In the genomic region with DNA sequence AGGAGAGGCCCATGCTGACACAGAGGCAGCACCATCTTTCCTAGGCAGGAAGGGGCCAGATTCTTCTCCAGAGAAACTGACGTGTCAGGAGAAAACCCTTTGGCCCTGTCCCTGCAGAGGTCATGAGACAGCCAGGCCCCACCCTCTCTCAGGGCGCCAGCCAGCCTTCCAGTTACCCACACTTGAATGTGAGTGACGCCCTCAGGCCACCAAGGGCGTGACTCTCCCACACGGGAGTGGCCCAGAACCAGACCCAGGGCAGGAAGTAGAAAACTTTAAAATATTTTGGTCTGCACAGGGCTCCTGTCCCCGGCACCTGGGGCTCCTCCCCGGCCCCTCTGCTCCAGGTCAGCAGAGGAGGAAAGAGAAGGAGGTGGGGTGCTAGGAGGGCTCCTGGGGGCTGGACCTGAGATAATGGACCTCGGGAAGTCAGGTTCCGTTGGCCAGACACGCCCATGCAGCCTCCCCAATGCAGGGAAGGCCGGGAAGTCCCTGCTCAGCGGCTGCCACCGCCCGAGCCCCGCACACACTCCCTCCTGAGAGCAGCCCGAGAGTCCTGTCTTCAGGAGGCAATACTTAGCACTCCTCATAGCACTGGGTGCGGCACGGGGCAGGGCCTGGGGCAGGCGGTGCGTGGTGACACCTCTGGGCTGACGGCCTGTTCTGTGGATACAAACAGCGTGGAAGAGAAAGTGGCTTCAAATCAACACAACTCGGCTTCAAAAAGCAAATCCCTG, we compare ENCODE assay signal across 10 cellular contexts.
A peak's percentile ranks its signal among the peaks of the same experiment; 100 is the strongest.
DNase-seq lines count a peak whose midpoint lies in the region; ATAC-seq lines count a peak whose summit lies in the region.
"Had no signal": no experiment of that assay in that cellular context is flagged by ENCODE, and none has a peak within 500 bp of the region (broad histone marks: within the 10 kb centered on the region; RNA-seq: fewer than 3 reads in every experiment).

No MANE protein-coding gene starts in this region.

- no peaks in the 10 kb centered on the region for H3K36me3 ChIP-seq in esophagus (ENCODE audit: control insufficient read depth in 2 of 2, insufficient read depth in 2 of 2, low read length in 1 of 2)
- H3K36me3 ChIP-seq in mucosa of rectum (ENCODE audit: control insufficient read depth in 2 of 2, insufficient read depth in 2 of 2, low read length in 2 of 2), result no peaks in the 10 kb centered on the region
- no peaks in the 10 kb centered on the region for H3K36me3 ChIP-seq in aorta (ENCODE audit: control insufficient read depth in 1 of 2, insufficient read depth in 2 of 2, low read length in 1 of 2)

- DNase-seq in stimulated activated naive CD8-positive, alpha-beta T cell treated with anti-CD3 and anti-CD28 coated beads, Interleukin-15, amount 100 ng/mL, for 72 hours, result no peak
- no peak for DNase-seq in stimulated activated naive CD8-positive, alpha-beta T cell treated with anti-CD3 and anti-CD28 coated beads, Interleukin-15, Interleukin-2, amounts not matched to agents 100 U/mL and 50 U/mL, for 24 hours
- peak in 1 of 2 donors; percentile 91 for DNase-seq in aorta
- no peak for DNase-seq in 8988T
- DNase-seq in dedifferentiated amniotic fluid mesenchymal stem cell (ENCODE audit: extremely low spot score), result no peak
- DNase-seq: NCI-H1417 had no signal

- peaks cover 0 to 8% of the 10 kb centered on the region in 2 donors for H3K9me3 ChIP-seq in esophagus (ENCODE audit: control insufficient read depth in 2 of 2, insufficient read depth in 1 of 2, low read depth in 1 of 2, low read length in 1 of 2)
- H3K9me3 ChIP-seq in mucosa of rectum (ENCODE audit: control insufficient read depth in 2 of 2, low read length in 2 of 2), result no peaks in the 10 kb centered on the region
- no peaks in the 10 kb centered on the region for H3K9me3 ChIP-seq in aorta (ENCODE audit: control insufficient read depth, low read length)

- WGBS in esophagus, 2 donors, result 35 to 36% methylated on average over 23 of the region's 23 CpGs
- 66 to 74% methylated on average over 23 of the region's 23 CpGs for WGBS in aorta, 2 donors

- ATAC-seq in stimulated activated naive CD8-positive, alpha-beta T cell treated with anti-CD3 and anti-CD28 coated beads, Interleukin-15, amount 100 ng/mL, for 72 hours, result peak; percentile 36
- ATAC-seq in stimulated activated naive CD8-positive, alpha-beta T cell treated with anti-CD3 and anti-CD28 coated beads, Interleukin-15, Interleukin-2, amounts not matched to agents 100 U/mL and 50 U/mL, for 24 hours, result no peak
- ATAC-seq in aorta (ENCODE audit: low FRiP score) (peak; percentile 47), GM21619 (IDR thresholded peaks at IDR 0.05; ENCODE audit: unreplicated experiment) (no peak)

- peak overlapping the region; percentile 26 to 65 for H3K9ac ChIP-seq in mucosa of rectum (ENCODE audit: low read depth in 1 of 2, low read length in 2 of 2)

- no peaks in the 10 kb centered on the region for H3K4me1 Mint-ChIP-seq in stimulated activated naive CD8-positive, alpha-beta T cell treated with anti-CD3 and anti-CD28 coated beads, Interleukin-15, amount 100 ng/mL, for 72 hours

- no peaks in the 10 kb centered on the region for H3K27me3 ChIP-seq in esophagus (ENCODE audit: control insufficient read depth in 1 of 2, insufficient read depth in 2 of 2, low read length in 2 of 2)
- H3K27me3 ChIP-seq in mucosa of rectum (ENCODE audit: control insufficient read depth in 2 of 2, insufficient read depth in 2 of 2, low read length in 2 of 2), result no peaks in the 10 kb centered on the region
- H3K27me3 ChIP-seq in aorta (ENCODE audit: control insufficient read depth in 1 of 2, insufficient read depth in 2 of 2, low read length in 1 of 2), result no peaks in the 10 kb centered on the region

- H3K27me3 Mint-ChIP-seq in stimulated activated naive CD8-positive, alpha-beta T cell treated with anti-CD3 and anti-CD28 coated beads, Interleukin-15, amount 100 ng/mL, for 72 hours, result peaks cover 8% of the 10 kb centered on the region

- intact Hi-C loops in aorta (cut with DNase I), result no loop called here

- peaks cover 0 to 14% of the 10 kb centered on the region in 2 donors for H3K4me1 ChIP-seq in esophagus (ENCODE audit: control insufficient read depth in 2 of 2, insufficient read depth in 2 of 2, low read length in 1 of 2)
- peaks cover 19 to 31% of the 10 kb centered on the region in 2 donors for H3K4me1 ChIP-seq in mucosa of rectum (ENCODE audit: control insufficient read depth in 2 of 2, insufficient read depth in 2 of 2, low read length in 2 of 2)
- no peaks in the 10 kb centered on the region for H3K4me1 ChIP-seq in aorta (ENCODE audit: control insufficient read depth in 1 of 2, insufficient read depth in 2 of 2, low read length in 2 of 2)

- peak overlapping the region; percentile 60 to 80 for H3K27ac ChIP-seq in esophagus (ENCODE audit: low read depth in 2 of 2, low read length in 1 of 2)
- peak overlapping the region; percentile 86 to 92 for H3K27ac ChIP-seq in mucosa of rectum (ENCODE audit: low read depth in 2 of 2, low read length in 2 of 2)
- no peak overlapping the region for H3K27ac ChIP-seq in aorta (ENCODE audit: low read depth in 1 of 2, low read length in 2 of 2)

- no peaks in the 10 kb centered on the region for H3K9me3 Mint-ChIP-seq in stimulated activated naive CD8-positive, alpha-beta T cell treated with anti-CD3 and anti-CD28 coated beads, Interleukin-15, amount 100 ng/mL, for 72 hours

- H3K4me3 ChIP-seq in esophagus (ENCODE audit: low read depth in 1 of 2, low read length in 2 of 2) (no peak overlapping the region), mucosa of rectum (ENCODE audit: low read length in 2 of 2) (peak overlapping the region; percentile 42 to 55), aorta (ENCODE audit: low read length in 2 of 2) (no peak overlapping the region)
- H3K4me3 ChIP-seq: coronary artery had no signal

- H3K27ac Mint-ChIP-seq in stimulated activated naive CD8-positive, alpha-beta T cell treated with anti-CD3 and anti-CD28 coated beads, Interleukin-15, amount 100 ng/mL, for 72 hours, result no peak overlapping the region

- no peak overlapping the region for H3K4me3 Mint-ChIP-seq in stimulated activated naive CD8-positive, alpha-beta T cell treated with anti-CD3 and anti-CD28 coated beads, Interleukin-15, amount 100 ng/mL, for 72 hours

Comparison
In these comparisons a context has a peak if more than half of its experiments do, and no peak if none do; other contexts are left out.
1. ATAC-seq: peak in stimulated activated naive CD8-positive, alpha-beta T cell treated with anti-CD3 and anti-CD28 coated beads, Interleukin-15, amount 100 ng/mL, for 72 hours (single experiment) and aorta (single experiment); none in stimulated activated naive CD8-positive, alpha-beta T cell treated with anti-CD3 and anti-CD28 coated beads, Interleukin-15, Interleukin-2, amounts not matched to agents 100 U/mL and 50 U/mL, for 24 hours (single experiment) and GM21619 (single experiment).
2. H3K27ac ChIP-seq: peak in esophagus (2 of 2) and mucosa of rectum (2 of 2); none in aorta (0 of 2).
3. H3K4me3 ChIP-seq: peak in mucosa of rectum (2 of 2); none in esophagus (0 of 2) and aorta (0 of 2).